8 cellular contexts compared by ENCODE assay signal in genomic region chr1:161313554-161314200, GRCh38. TPM values are rescaled to one million over a fixed set of nuclear protein-coding genes. Genes with fewer than 3 reads are reported as not detected.
DNase-seq lines count a peak whose midpoint lies in the region; ATAC-seq, FAIRE-seq and TF ChIP-seq lines count a peak whose summit lies in the region.

No MANE protein-coding gene starts in this region.

- H3K4me3 ChIP-seq in keratinocyte (ENCODE audit: control insufficient read depth in 2 of 3, extremely low read depth in 1 of 3, insufficient read depth in 2 of 3, low read depth in 1 of 3, low read length in 3 of 3): peak overlapping the region; percentile 87 to 99 (median 98)

- ATAC-seq in CD4-positive, alpha-beta T cell (ENCODE audit: poor library complexity): no peak
- peak; percentile 9 for ATAC-seq in HG03097 (IDR thresholded peaks at IDR 0.05; ENCODE audit: low FRiP score, unreplicated experiment)
- ATAC-seq in stimulated activated naive CD8-positive, alpha-beta T cell treated with anti-CD3 and anti-CD28 coated beads, Interleukin-15, amount 100 ng/mL, for 72 hours: peak; percentile 8
- ATAC-seq in HG03460 (IDR thresholded peaks at IDR 0.05; ENCODE audit: unreplicated experiment): no peak

- peaks cover 22% of the 10 kb centered on the region for H3K36me3 Mint-ChIP-seq in CD4-positive, alpha-beta T cell (ENCODE audit: low read depth)

- H3K9me3 Mint-ChIP-seq in CD4-positive, alpha-beta T cell: no peaks in the 10 kb centered on the region
- H3K9me3 Mint-ChIP-seq in stimulated activated naive CD8-positive, alpha-beta T cell treated with anti-CD3 and anti-CD28 coated beads, Interleukin-15, amount 100 ng/mL, for 72 hours: no peaks in the 10 kb centered on the region

- peak overlapping the region; percentile 98 for H2AFZ ChIP-seq in keratinocyte (ENCODE audit: control insufficient read depth, low read length)

- CTCF ChIA-PET in CD4-positive, alpha-beta T cell (lab: Charles Lee): interaction anchor here (0.9 to 1.9 kb wide), 5 partner anchors 7 to 148 kb away, joined by 3 to 11 read pairs (median 8); partner anchors contain the start of genes PPOX and TOMM40L

- peak overlapping the region; percentile 98 for H3K4me3 Mint-ChIP-seq in CD4-positive, alpha-beta T cell
- peak overlapping the region; percentile 89 to 97 for H3K4me3 Mint-ChIP-seq in stimulated activated naive CD8-positive, alpha-beta T cell treated with anti-CD3 and anti-CD28 coated beads, Interleukin-15, amount 100 ng/mL, for 72 hours

- TF ChIP-seq CTCF in CD4-positive, alpha-beta T cell (IDR thresholded peaks at IDR 0.05): no peak
- no peak for TF ChIP-seq CTCF in keratinocyte (optimal IDR thresholded peaks at IDR 0.05 in 1 of 3, IDR thresholded peaks at IDR 0.05 in 1 of 3, conservative IDR thresholded peaks at IDR 0.05 in 1 of 3; ENCODE audit: extremely low read depth in 1 of 3, insufficient read depth in 2 of 3, low read length in 3 of 3)

- H3K4me1 Mint-ChIP-seq in CD4-positive, alpha-beta T cell (ENCODE audit: low read depth): peaks cover 30% of the 10 kb centered on the region
- peaks cover 27% of the 10 kb centered on the region for H3K4me1 Mint-ChIP-seq in stimulated activated naive CD8-positive, alpha-beta T cell treated with anti-CD3 and anti-CD28 coated beads, Interleukin-15, amount 100 ng/mL, for 72 hours

- no peak for DNase-seq in CD4-positive, alpha-beta T cell
- DNase-seq in keratinocyte (ENCODE audit: low read depth, low spot score): no peak
- DNase-seq in stimulated activated naive CD8-positive, alpha-beta T cell treated with anti-CD3 and anti-CD28 coated beads, Interleukin-15, amount 100 ng/mL, for 72 hours: no peak
- no peak for DNase-seq in kidney tubule cell (ENCODE audit: low spot score)
- no peak for DNase-seq in RCC 7860 (ENCODE audit: low spot score)

- no peaks in the 10 kb centered on the region for H3K27me3 ChIP-seq in CD4-positive, alpha-beta T cell (ENCODE audit: control insufficient read depth, insufficient read depth, low read length)
- no peaks in the 10 kb centered on the region for H3K27me3 ChIP-seq in keratinocyte (ENCODE audit: control insufficient read depth, extremely low read depth, insufficient read depth, low read length)

- FAIRE-seq in keratinocyte (lab: Jason Lieb, UNC) (no peak), RCC 7860 (lab: Jason Lieb, UNC) (no peak)

- H3K27ac ChIP-seq in CD4-positive, alpha-beta T cell (ENCODE audit: low read depth, low read length): peak overlapping the region; percentile 94
- peak overlapping the region; percentile 99 for H3K27ac ChIP-seq in angular gyrus (ENCODE audit: low read depth, low read length)
- H3K27ac ChIP-seq in keratinocyte (ENCODE audit: control insufficient read depth, insufficient read depth, low read length): peak overlapping the region; percentile 97

- peaks cover 18% of the 10 kb centered on the region for H3K4me1 ChIP-seq in keratinocyte (ENCODE audit: control insufficient read depth, extremely low read depth, insufficient read depth, low read length)

- peaks cover 21% of the 10 kb centered on the region for H3K79me2 ChIP-seq in keratinocyte (ENCODE audit: control insufficient read depth, insufficient read depth, low read length)

- H3K27ac Mint-ChIP-seq in CD4-positive, alpha-beta T cell: peak overlapping the region; percentile 100
- peak overlapping the region; percentile 99 for H3K27ac Mint-ChIP-seq in stimulated activated naive CD8-positive, alpha-beta T cell treated with anti-CD3 and anti-CD28 coated beads, Interleukin-15, amount 100 ng/mL, for 72 hours

- H3K4me2 ChIP-seq in keratinocyte (ENCODE audit: control insufficient read depth, extremely low read depth, insufficient read depth, low read depth, low read length): peak overlapping the region; percentile 99

- no peaks in the 10 kb centered on the region for H4K20me1 ChIP-seq in keratinocyte (ENCODE audit: control insufficient read depth, extremely low read depth, insufficient read depth, low read length)

- dilution Hi-C loops in keratinocyte (cut with MboI; ENCODE audit: extremely low pct_ligation_motif_present, low sequenced_read_pairs): no loop called here

- H3K9ac ChIP-seq in keratinocyte (ENCODE audit: control insufficient read depth, extremely low read depth, insufficient read depth, low read length): peak overlapping the region; percentile 98

- intact Hi-C loops in CD4-positive, alpha-beta T cell (cut with DNase I, micrococcal nuclease): loop anchor here (1.0 to 5.0 kb wide), 3 partner anchors 7 to 74 kb away; no protein-coding TSS in a partner anchor

- H3K9me3 ChIP-seq in CD4-positive, alpha-beta T cell (ENCODE audit: control insufficient read depth, low read length): no peaks in the 10 kb centered on the region
- no peaks in the 10 kb centered on the region for H3K9me3 ChIP-seq in keratinocyte (ENCODE audit: control insufficient read depth, low read depth, low read length)

- POLR2A ChIA-PET in CD4-positive, alpha-beta T cell (lab: Charles Lee): interaction anchor here (0.7 to 2.6 kb wide), 18 partner anchors 8 to 1216 kb away, joined by 3 to 25 read pairs (median 6); partner anchors contain the start of genes ARHGAP30, DEDD, IGSF8 and NDUFS2

- H3K36me3 ChIP-seq in keratinocyte (ENCODE audit: control insufficient read depth in 2 of 2, extremely low read depth in 1 of 2, insufficient read depth in 2 of 2, low read length in 2 of 2): no peaks in the 10 kb centered on the region

- no peaks in the 10 kb centered on the region for H3K9me1 ChIP-seq in keratinocyte (ENCODE audit: control insufficient read depth, extremely low read depth, insufficient read depth, low read length)

- no peaks in the 10 kb centered on the region for H3K27me3 Mint-ChIP-seq in CD4-positive, alpha-beta T cell
- no peaks in the 10 kb centered on the region for H3K27me3 Mint-ChIP-seq in stimulated activated naive CD8-positive, alpha-beta T cell treated with anti-CD3 and anti-CD28 coated beads, Interleukin-15, amount 100 ng/mL, for 72 hours

RNA-seq across cellular contexts. Expression of gene SDHC, which starts 0.5 kb away (rescaled TPM):
- 10 to 100 TPM; 33.0 to 37.2 TPM for total RNA-seq in CD4-positive, alpha-beta T cell
- polyA plus RNA-seq in keratinocyte: 362 to 518 TPM (median 401 TPM) in 3 replicates
- polyA plus RNA-seq in keratinocyte (2011; ENCODE audit: low read depth): 20.6 TPM
- 394 and 510 TPM in 2 replicates for polyA plus RNA-seq in keratinocyte (2011; cell fraction: cytosol; rRNA removed)
- 255 and 284 TPM in 2 replicates for polyA plus RNA-seq in keratinocyte (2011; cell fraction: nucleus; rRNA removed)
- 227 and 240 TPM in 2 replicates for polyA plus RNA-seq in keratinocyte (2012; ENCODE audit: low replicate concordance)
- polyA minus RNA-seq in keratinocyte: 124 to 170 TPM (median 154 TPM) in 3 replicates
- 98.6 TPM for polyA minus RNA-seq in keratinocyte (2011; cell fraction: cytosol; rRNA and poly(A)+ RNA removed)
- 50.1 and 72.4 TPM in 2 replicates for polyA minus RNA-seq in keratinocyte (2011; cell fraction: nucleus; rRNA and poly(A)+ RNA removed)

RNA-seq across cellular contexts. Expression of gene MPZ, which starts 3.9 kb away (rescaled TPM):
- total RNA-seq in CD4-positive, alpha-beta T cell: 1 to 10 TPM; 3.1 to 3.2 TPM
- 0.19 to 0.45 TPM (median 0.45 TPM) in 3 replicates for polyA plus RNA-seq in keratinocyte
- polyA plus RNA-seq in keratinocyte (2011; ENCODE audit: low read depth): not detected
- 0.16 TPM in 2 replicates for polyA plus RNA-seq in keratinocyte (2011; cell fraction: cytosol; rRNA removed)
- polyA plus RNA-seq in keratinocyte (2011; cell fraction: nucleus; rRNA removed): 0.90 and 0.92 TPM in 2 replicates
- 0.27 and 0.46 TPM in 2 replicates for polyA plus RNA-seq in keratinocyte (2012; ENCODE audit: low replicate concordance)
- polyA minus RNA-seq in keratinocyte: 0.33 to 0.92 TPM (median 0.74 TPM) in 3 replicates
- not detected for polyA minus RNA-seq in keratinocyte (2011; cell fraction: cytosol; rRNA and poly(A)+ RNA removed)
- not detected in 2 replicates for polyA minus RNA-seq in keratinocyte (2011; cell fraction: nucleus; rRNA and poly(A)+ RNA removed)

RNA-seq across cellular contexts. Expression of gene CFAP126, which starts 54.0 kb away (rescaled TPM):
- not detected for total RNA-seq in CD4-positive, alpha-beta T cell
- not detected in 3 replicates for polyA plus RNA-seq in keratinocyte
- polyA plus RNA-seq in keratinocyte (2011; ENCODE audit: low read depth): not detected
- polyA plus RNA-seq in keratinocyte (2011; cell fraction: cytosol; rRNA removed): not detected in 2 replicates
- polyA plus RNA-seq in keratinocyte (2011; cell fraction: nucleus; rRNA removed): not detected in 2 replicates
- not detected in 2 replicates for polyA plus RNA-seq in keratinocyte (2012; ENCODE audit: low replicate concordance)
- not detected in 3 replicates for polyA minus RNA-seq in keratinocyte
- not detected for polyA minus RNA-seq in keratinocyte (2011; cell fraction: cytosol; rRNA and poly(A)+ RNA removed)
- polyA minus RNA-seq in keratinocyte (2011; cell fraction: nucleus; rRNA and poly(A)+ RNA removed): not detected in 2 replicates

RNA-seq across cellular contexts. Expression of gene PCP4L1, which starts 55.1 kb away (rescaled TPM):
- not detected for total RNA-seq in CD4-positive, alpha-beta T cell
- 0.04 to 0.24 TPM in 2 of 3 replicates, not detected in the other for polyA plus RNA-seq in keratinocyte
- not detected for polyA plus RNA-seq in keratinocyte (2011; ENCODE audit: low read depth)
- polyA plus RNA-seq in keratinocyte (2011; cell fraction: cytosol; rRNA removed): 0.05 and 0.07 TPM in 2 replicates
- polyA plus RNA-seq in keratinocyte (2011; cell fraction: nucleus; rRNA removed): not detected in 2 replicates
- not detected in 2 replicates for polyA plus RNA-seq in keratinocyte (2012; ENCODE audit: low replicate concordance)
- not detected in 3 replicates for polyA minus RNA-seq in keratinocyte
- not detected for polyA minus RNA-seq in keratinocyte (2011; cell fraction: cytosol; rRNA and poly(A)+ RNA removed)
- polyA minus RNA-seq in keratinocyte (2011; cell fraction: nucleus; rRNA and poly(A)+ RNA removed): not detected in 2 replicates

Comparison
In these comparisons a context has a peak if more than half of its experiments do, and no peak if none do; other contexts are left out.
1. ATAC-seq: peak in HG03097 (single experiment) and stimulated activated naive CD8-positive, alpha-beta T cell treated with anti-CD3 and anti-CD28 coated beads, Interleukin-15, amount 100 ng/mL, for 72 hours (single experiment); none in CD4-positive, alpha-beta T cell (single experiment) and HG03460 (single experiment).
2. Peak in every context shown above with its lines, with median percentiles within 50 percentile points of each other: H3K27ac ChIP-seq.